ENCODE assay signal across 20 cellular contexts in the genomic region with DNA sequence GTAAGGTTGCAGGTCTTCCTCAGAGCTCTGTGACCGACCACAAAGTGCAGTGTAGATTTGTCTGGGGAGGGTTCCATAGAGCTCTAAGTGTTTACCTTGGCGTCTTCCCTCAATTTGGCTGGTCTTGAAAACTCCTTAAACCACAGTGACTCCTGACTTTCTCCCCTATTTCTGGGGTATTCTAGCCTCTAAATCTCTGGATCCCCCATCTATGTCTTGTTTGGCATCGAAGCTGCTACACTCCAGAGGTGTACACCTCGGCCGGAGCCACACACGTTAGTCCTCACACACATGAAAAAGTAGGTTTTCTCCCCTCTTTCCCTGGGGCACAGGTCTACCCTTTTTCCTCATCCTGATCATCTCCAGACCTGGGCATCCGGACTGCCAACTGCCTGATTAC. TPM values are rescaled to one million over a fixed set of nuclear protein-coding genes. Genes with fewer than 3 reads are reported as not detected.
A peak's percentile ranks its signal among the peaks of the same experiment; 100 is the strongest.
DNase-seq lines count a peak whose midpoint lies in the region; ATAC-seq, FAIRE-seq and TF ChIP-seq lines count a peak whose summit lies in the region.
"Had no signal": no experiment of that assay in that cellular context is flagged by ENCODE, and none has a peak within 500 bp of the region (broad histone marks: within the 10 kb centered on the region; RNA-seq: fewer than 3 reads in every experiment).

No MANE protein-coding gene starts in this region.

- no peak overlapping the region for H2BK20ac ChIP-seq in H1 (ENCODE audit: low read length)

- H2BK12ac ChIP-seq in H1 (ENCODE audit: low read depth, low read length), result no peak overlapping the region; the same call in 1 of the 2 replicates

- H4K91ac ChIP-seq in H1 (replicated peaks; ENCODE audit: insufficient read length, low read length), result no peak overlapping the region

- TF ChIP-seq EP300 in H1 (IDR thresholded peaks at IDR 0.05; ENCODE audit: borderline replicate concordance in 1 of 2, low read depth in 2 of 2, low read length in 2 of 2), result no peak

- CTCF ChIA-PET in H1 (lab: Charles Lee; ENCODE audit: partially characterized antibody), result interaction anchor here (0.7 to 41.2 kb wide), 13 partner anchors 8 to 868 kb away, joined by 3 to 1412 read pairs (median 4); a partner anchor contains a TSS

- no peak for TF ChIP-seq POLR2A in H1 (IDR thresholded peaks at IDR 0.05; ENCODE audit: control extremely low read depth in 1 of 2, low read depth in 2 of 2, low read length in 2 of 2)
- no peak for TF ChIP-seq POLR2A in spleen (IDR thresholded peaks at IDR 0.05)

- H3K27ac Mint-ChIP-seq in T-helper 1 cell treated with Interleukin-12 subunit alpha and Interleukin-12 subunit beta and Interleukin-4 antibody, amounts not matched to agents 30 μg/mL and 1 μg/mL, for 36 hours, result peak overlapping the region; percentile 72
- H3K27ac Mint-ChIP-seq: CD4-positive, alpha-beta T cell; GM23338; H9 had no signal

- H3K27me3 ChIP-seq in Karpas-422 (ENCODE audit: low read length) (no peaks in the 10 kb centered on the region), H1 (replicated peaks in 1 of 4; ENCODE audit: control insufficient read depth in 3 of 4, extremely low read depth in 1 of 4, insufficient read depth in 3 of 4, low read length in 3 of 4) (peaks cover 0 to 19% (median 15%) of the 10 kb centered on the region in 4 experiments; a peak in 6 of 7 replicates), spleen (replicated peaks in 1 of 7) (peaks cover 3 to 94% (median 21%) of the 10 kb centered on the region in 7 donors)

- no peak overlapping the region for H2BK5ac ChIP-seq in H1 (ENCODE audit: low read depth, low read length)

- H2AFZ ChIP-seq in Karpas-422 (ENCODE audit: low read length) (no peak overlapping the region), H1 (ENCODE audit: low read length) (no peak overlapping the region)
- H2AFZ ChIP-seq: GM23338 had no signal

- H3K23ac ChIP-seq in H1 (ENCODE audit: insufficient read length), result no peak overlapping the region

- H3K9ac ChIP-seq in Karpas-422 (ENCODE audit: low read length), result no peak overlapping the region
- no peak overlapping the region for H3K9ac ChIP-seq in H1 (replicated peaks in 1 of 4; ENCODE audit: extremely low read depth in 1 of 4, low read depth in 3 of 4, low read length in 3 of 4)

- H3K4me2 ChIP-seq in Karpas-422 (ENCODE audit: low read depth, low read length, poor library complexity, severe bottlenecking) (peak overlapping the region; percentile 11), H1 (ENCODE audit: insufficient read depth in 1 of 2, low read depth in 2 of 2, low read length in 2 of 2) (0 out of 4 replicates have a peak overlapping the region, but pooled peaks of 1 of the 2 experiments have one; percentile 4)
- H3K4me2 ChIP-seq: A549 had no signal

- no peak for TF ChIP-seq CTCF in H1 (IDR thresholded peaks at IDR 0.05; ENCODE audit: control extremely low read depth in 1 of 3, insufficient read depth in 1 of 3, low read depth in 1 of 3, low read length in 3 of 3)
- TF ChIP-seq CTCF in spleen (IDR thresholded peaks at IDR 0.05 in 8 of 11, conservative IDR thresholded peaks at IDR 0.05 in 3 of 11), result no peak

- H3K14ac ChIP-seq in H1 (ENCODE audit: insufficient read length), result no peak overlapping the region

- no peak overlapping the region for H3K27ac ChIP-seq in Karpas-422 (ENCODE audit: low read length)
- H3K27ac ChIP-seq in H1 (ENCODE audit: low read depth, low read length), result no peak overlapping the region
- H3K27ac ChIP-seq in spleen, result no peak overlapping the region
- H3K27ac ChIP-seq: 22Rv1, A549, C4-2B, HL-60 had no signal

- no peak overlapping the region for H3K4ac ChIP-seq in H1 (replicated peaks; ENCODE audit: insufficient read length, low read depth, low read length)

- H3K18ac ChIP-seq in H1 (ENCODE audit: extremely low read depth, low read length), result no peak overlapping the region

- H4K20me1 ChIP-seq in Karpas-422 (ENCODE audit: insufficient read depth, low read depth, low read length) (no peaks in the 10 kb centered on the region), H1 (replicated peaks in 1 of 2; ENCODE audit: control insufficient read depth in 1 of 2, insufficient read depth in 2 of 2, low read length in 2 of 2) (no peaks in the 10 kb centered on the region)

- ATAC-seq in HG03196 (IDR thresholded peaks at IDR 0.05; ENCODE audit: unreplicated experiment) (no peak), left colon (no peak)
- ATAC-seq: A549 had no signal

- peaks cover 3% of the 10 kb centered on the region for H3K36me3 Mint-ChIP-seq in T-helper 1 cell treated with Interleukin-12 subunit alpha and Interleukin-12 subunit beta and Interleukin-4 antibody, amounts not matched to agents 30 μg/mL and 1 μg/mL, for 36 hours (ENCODE audit: low read depth)

- H4K8ac ChIP-seq in H1 (ENCODE audit: extremely low read depth, insufficient read depth, low read length), result no peak overlapping the region

- DNase-seq in T-helper 1 cell (no peak), Karpas-422 (no peak), H1 (ENCODE audit: low read depth in 1 of 2, low spot score in 2 of 2) (no peak), spleen (peak; percentile 28), GOT3 (lab: John Stamatoyannopoulos, UW) (no peak), left colon (no peak)
- DNase-seq: AML-193; Caco-2; CD4-positive, alpha-beta T cell; GF-D8; H9 had no signal

- no peak for TF ChIP-seq RAD21 in H1 (IDR thresholded peaks at IDR 0.05 in 1 of 2, conservative IDR thresholded peaks at IDR 0.05 in 1 of 2; ENCODE audit: low read depth in 2 of 2, low read length in 2 of 2)

- WGBS in H1 (ENCODE audit: extremely low coverage in 1 of 2, insufficient coverage in 1 of 2, insufficient read length in 1 of 2, insufficient replicate concordance in 2 of 2, low coverage in 1 of 2, low lambda C conversion rate in 2 of 2, missing lambda C conversion rate in 1 of 2), 2 experiments, result 70% methylated on average over 7 of the region's 7 CpGs; no CpG with 5 or more reads in 1 of the 2 experiments
- WGBS in spleen, 5 donors, result 73 to 82% (median 78%) methylated on average over 7 of the region's 7 CpGs

- POLR2A ChIA-PET in H1 (lab: Charles Lee; ENCODE audit: partially characterized antibody), result interaction anchor here (1.2 to 1.3 kb wide), 3 partner anchors 8 to 39 kb away, joined by 3 to 4 read pairs (median 3); no protein-coding TSS in a partner anchor

- no peaks in the 10 kb centered on the region for H3K9me3 Mint-ChIP-seq in T-helper 1 cell treated with Interleukin-12 subunit alpha and Interleukin-12 subunit beta and Interleukin-4 antibody, amounts not matched to agents 30 μg/mL and 1 μg/mL, for 36 hours
- H3K9me3 Mint-ChIP-seq: CD4-positive, alpha-beta T cell; GM23338; H9 had no signal

- no peaks in the 10 kb centered on the region for H3K9me2 ChIP-seq in Karpas-422 (replicated peaks; ENCODE audit: insufficient read depth, low read length)

- no peak overlapping the region for H3K56ac ChIP-seq in H1 (replicated peaks; ENCODE audit: insufficient read length, low read depth, low read length)

- H4K5ac ChIP-seq in H1 (ENCODE audit: insufficient read length, low read depth, low read length), result no peak overlapping the region

- H3K27me3 Mint-ChIP-seq in T-helper 1 cell treated with Interleukin-12 subunit alpha and Interleukin-12 subunit beta and Interleukin-4 antibody, amounts not matched to agents 30 μg/mL and 1 μg/mL, for 36 hours (ENCODE audit: low read depth), result peaks cover 66% of the 10 kb centered on the region

- H3K79me2 ChIP-seq in Karpas-422 (ENCODE audit: low read length), result no peaks in the 10 kb centered on the region
- no peaks in the 10 kb centered on the region for H3K79me2 ChIP-seq in H1 (ENCODE audit: control insufficient read depth in 1 of 2, insufficient read depth in 2 of 2, low read length in 2 of 2)

- peaks cover 30% of the 10 kb centered on the region for H3K4me1 ChIP-seq in Karpas-422 (ENCODE audit: low read length)
- peaks cover 2 to 19% (median 5%) of the 10 kb centered on the region in 4 experiments for H3K4me1 ChIP-seq in H1 (replicated peaks in 1 of 4; ENCODE audit: control insufficient read depth in 3 of 4, insufficient read depth in 4 of 4, low read length in 3 of 4)
- peaks cover 0 to 4% (median 1%) of the 10 kb centered on the region in 6 donors for H3K4me1 ChIP-seq in spleen
- H3K4me1 ChIP-seq: A549 had no signal

- H3K4me1 Mint-ChIP-seq in T-helper 1 cell treated with Interleukin-12 subunit alpha and Interleukin-12 subunit beta and Interleukin-4 antibody, amounts not matched to agents 30 μg/mL and 1 μg/mL, for 36 hours (ENCODE audit: low read depth), result peaks cover 60% of the 10 kb centered on the region

- no peaks in the 10 kb centered on the region for H3K36me3 ChIP-seq in Karpas-422 (ENCODE audit: insufficient read depth, low read length)
- H3K36me3 ChIP-seq in H1 (ENCODE audit: control insufficient read depth in 2 of 4, insufficient read depth in 4 of 4, low read length in 3 of 4), result no peaks in the 10 kb centered on the region
- no peaks in the 10 kb centered on the region for H3K36me3 ChIP-seq in spleen

- H2AK5ac ChIP-seq in H1 (ENCODE audit: low read depth, low read length), result 0 out of 2 replicates have a peak overlapping the region, but pooled peaks have one; percentile 33

- FAIRE-seq in H1 (lab: Jason Lieb, UNC), result no peak
- FAIRE-seq: A549, D721Med had no signal

- no peak overlapping the region for H2BK15ac ChIP-seq in H1 (ENCODE audit: low read length)

- H2BK120ac ChIP-seq in H1 (replicated peaks; ENCODE audit: low read depth, low read length), result no peak overlapping the region

- H3K79me1 ChIP-seq in H1 (ENCODE audit: low read depth, low read length), result no peaks in the 10 kb centered on the region

- intact Hi-C loops in spleen (cut with DNase I; ENCODE audit: low total_unique reads) (no loop called here), left colon (cut with DNase I, micrococcal nuclease) (no loop called here)

- peaks cover 4% of the 10 kb centered on the region; the same call in 1 of the 2 replicates for H3K23me2 ChIP-seq in H1 (ENCODE audit: low read depth, low read length)

- H3K9me3 ChIP-seq in Karpas-422 (ENCODE audit: low read length) (no peaks in the 10 kb centered on the region), H1 (ENCODE audit: insufficient read depth in 2 of 2, low read depth in 1 of 2, low read length in 1 of 2) (no peaks in the 10 kb centered on the region), spleen (no peaks in the 10 kb centered on the region)
- H3K9me3 ChIP-seq: A549, Caco-2 had no signal

- no peak overlapping the region for H3K4me3 ChIP-seq in Karpas-422 (ENCODE audit: low read length)
- no peak overlapping the region for H3K4me3 ChIP-seq in H1 (ENCODE audit: extremely low read depth in 1 of 4, insufficient read depth in 2 of 4, low read depth in 3 of 4, low read length in 4 of 4)
- no peak overlapping the region for H3K4me3 ChIP-seq in spleen
- H3K4me3 ChIP-seq: A549, GM23338 had no signal

- peak overlapping the region; percentile 62 for H3K4me3 Mint-ChIP-seq in T-helper 1 cell treated with Interleukin-12 subunit alpha and Interleukin-12 subunit beta and Interleukin-4 antibody, amounts not matched to agents 30 μg/mL and 1 μg/mL, for 36 hours
- H3K4me3 Mint-ChIP-seq: CD4-positive, alpha-beta T cell; GM23338; H9 had no signal

RNA-seq across cellular contexts. Expression of a gene that starts 5.0 kb away (rescaled TPM):
- total RNA-seq in Karpas-422 (2014; rRNA removed; shearing (Covaris generic); ENCODE audit: low replicate concordance), result 0.11 TPM in 1 of 2 replicates, not detected in the other
- 1.0 and 1.1 TPM in 2 replicates for total RNA-seq in H1 (2021; fragmentation: NEBNext Ultra II Directional; extraction: Animal tissue kit (Norgen Biotek cat#: 25700))
- polyA plus RNA-seq in H1 (2011; rRNA removed), result 0.78 and 2.1 TPM in 2 replicates
- polyA plus RNA-seq in H1 (2011; cell fraction: cytosol; rRNA removed), result 1.4 TPM
- 1.9 TPM for polyA plus RNA-seq in H1 (2011; cell fraction: nucleus; rRNA removed)
- polyA plus RNA-seq in H1 (2012, experiment 1 of 2), result 1.2 to 3.1 TPM (median 2.4 TPM) in 4 replicates
- polyA plus RNA-seq in H1 (2012, experiment 2 of 2), result 0.81 TPM
- polyA plus RNA-seq in H1 (2013, experiment 1 of 2), result 1.3 TPM
- 1.2 TPM for polyA plus RNA-seq in H1 (2013, experiment 2 of 2)
- polyA minus RNA-seq in H1 (2011; rRNA and poly(A)+ RNA removed), result 2.4 and 2.6 TPM in 2 replicates
- polyA minus RNA-seq in H1 (2011; cell fraction: cytosol; rRNA and poly(A)+ RNA removed), result 1.0 TPM
- 0.90 TPM for polyA minus RNA-seq in H1 (2011; cell fraction: nucleus; rRNA and poly(A)+ RNA removed)
- total RNA-seq in spleen, result under 1 TPM in 3 of 7 donors, not detected in 4; 0.22 to 0.27 (median 0.26) TPM
- under 1 TPM; 0.04 to 0.16 (median 0.05) TPM for polyA plus RNA-seq in spleen
- 1 to 10 TPM; 1.9 to 2.0 TPM for total RNA-seq in left colon
- total RNA-seq: Caco-2; CD4-positive, alpha-beta T cell; HT1080 had no signal
- polyA plus RNA-seq: A549 had no signal

RNA-seq across cellular contexts. Expression of a gene that starts 34.1 kb away (rescaled TPM):
- total RNA-seq in Karpas-422 (2014; rRNA removed; shearing (Covaris generic); ENCODE audit: low replicate concordance), result 0.30 and 1.4 TPM in 2 replicates
- 1.1 and 1.3 TPM in 2 replicates for total RNA-seq in H1 (2021; fragmentation: NEBNext Ultra II Directional; extraction: Animal tissue kit (Norgen Biotek cat#: 25700))
- polyA plus RNA-seq in H1 (2011; rRNA removed) (1.5 and 2.1 TPM in 2 replicates), spleen (10 to 100 TPM; 10.6 to 44.1 (median 20.5) TPM)
- 1.2 TPM for polyA plus RNA-seq in H1 (2011; cell fraction: cytosol; rRNA removed)
- 1.2 TPM for polyA plus RNA-seq in H1 (2011; cell fraction: nucleus; rRNA removed)
- 0.60 to 1.0 TPM (median 0.64 TPM) in 4 replicates for polyA plus RNA-seq in H1 (2012, experiment 1 of 2)
- 0.62 TPM for polyA plus RNA-seq in H1 (2012, experiment 2 of 2)
- 0.85 TPM for polyA plus RNA-seq in H1 (2013, experiment 1 of 2)
- 0.72 TPM for polyA plus RNA-seq in H1 (2013, experiment 2 of 2)
- 0.46 and 0.50 TPM in 2 replicates for polyA minus RNA-seq in H1 (2011; rRNA and poly(A)+ RNA removed)
- 0.73 TPM for polyA minus RNA-seq in H1 (2011; cell fraction: cytosol; rRNA and poly(A)+ RNA removed)
- 0.80 TPM for polyA minus RNA-seq in H1 (2011; cell fraction: nucleus; rRNA and poly(A)+ RNA removed)
- total RNA-seq in spleen (100 to 1,000 TPM in 1 of 7 donors, 10 to 100 TPM in 6; 28.3 to 148 (median 82.6) TPM), left colon (100 to 1,000 TPM; 180 to 189 TPM)

Comparison
In these comparisons a context has a peak if more than half of its experiments do, and no peak if none do; other contexts are left out.
1. RNA of a gene that starts 34.1 kb away (total RNA-seq): 180 to 189 TPM in left colon and 28.3 to 148 TPM in spleen; 1.1 to 1.3 TPM in H1 and 0.30 to 1.4 TPM in Karpas-422; every median in the first group is over 10 times any median in the second.